In genomic region chr6:133921249-133921859, GRCh38 we compare ENCODE assay signal across 9 cellular contexts. TPM values are rescaled to one million over a fixed set of nuclear protein-coding genes. Genes with fewer than 3 reads are reported as not detected.
DNase-seq lines count a peak whose midpoint lies in the region; ATAC-seq and TF ChIP-seq lines count a peak whose summit lies in the region.
"Had no signal": no experiment of that assay in that cellular context is flagged by ENCODE, and none has a peak within 500 bp of the region (broad histone marks: within the 10 kb centered on the region; RNA-seq: fewer than 3 reads in every experiment).

No MANE protein-coding gene starts in this region.

- H3K36me3 ChIP-seq in left lung = no peaks in the 10 kb centered on the region

- peak; percentile 76 to 80 for TF ChIP-seq CTCF in left lung (IDR thresholded peaks at IDR 0.05)

- peak; percentile 51 for ATAC-seq in HG03196 (IDR thresholded peaks at IDR 0.05; ENCODE audit: unreplicated experiment)
- peak; percentile 84 for ATAC-seq in left lung

- H3K4me1 ChIP-seq in left lung = no peaks in the 10 kb centered on the region

- no peaks in the 10 kb centered on the region for H3K9me3 ChIP-seq in left lung

- intact Hi-C loops in left lung (cut with DNase I) = loop anchor here in 1 of 2 donors (10.0 kb wide), 1 partner anchor 143 kb away; no protein-coding TSS in a partner anchor

- H3K27ac ChIP-seq in left lung = no peak overlapping the region

- no peaks in the 10 kb centered on the region for H3K27me3 ChIP-seq in left lung

- peak; percentile 53 for DNase-seq in activated gamma-delta T cell treated with Interleukin-2 at 50 U/mL for 16 hours
- no peak for DNase-seq in activated gamma-delta T cell (lab: John Stamatoyannopoulos, UW)
- DNase-seq in NCI-H226 = peak; percentile 56
- DNase-seq in activated CD4-positive, CD25-positive, alpha-beta regulatory T cell treated with anti-CD3 and anti-CD28 coated beads, Interleukin-2, amount 50 U/mL, for 16 hours (ENCODE audit: low read depth, low spot score) = peak; percentile 22
- DNase-seq in central memory CD4-positive, alpha-beta T cell = peak; percentile 53
- DNase-seq in left lung = peak; percentile 41 to 66
- DNase-seq in stimulated activated CD4-positive, alpha-beta T cell treated with anti-CD3 and anti-CD28 coated beads, TNF-alpha, amount 100 ng/mL, for 1 hour (ENCODE audit: low read depth in 3 of 3, low spot score in 1 of 3) = peak in 2 of 3 donors; percentile 13 to 42

- H3K4me3 ChIP-seq in left lung = no peak overlapping the region

RNA-seq across cellular contexts. Expression of gene TBPL1, which starts 31.7 kb away (rescaled TPM):
- total RNA-seq in left lung = 10 to 100 TPM; 20.4 to 22.6 TPM

RNA-seq across cellular contexts. Expression of gene TCF21, which starts 32.4 kb away (rescaled TPM):
- 10 to 100 TPM; 21.7 to 41.6 TPM for total RNA-seq in left lung
- total RNA-seq: temporal lobe had no signal
